Comparison of ENCODE assay signal across 8 cellular contexts in the genomic region with DNA sequence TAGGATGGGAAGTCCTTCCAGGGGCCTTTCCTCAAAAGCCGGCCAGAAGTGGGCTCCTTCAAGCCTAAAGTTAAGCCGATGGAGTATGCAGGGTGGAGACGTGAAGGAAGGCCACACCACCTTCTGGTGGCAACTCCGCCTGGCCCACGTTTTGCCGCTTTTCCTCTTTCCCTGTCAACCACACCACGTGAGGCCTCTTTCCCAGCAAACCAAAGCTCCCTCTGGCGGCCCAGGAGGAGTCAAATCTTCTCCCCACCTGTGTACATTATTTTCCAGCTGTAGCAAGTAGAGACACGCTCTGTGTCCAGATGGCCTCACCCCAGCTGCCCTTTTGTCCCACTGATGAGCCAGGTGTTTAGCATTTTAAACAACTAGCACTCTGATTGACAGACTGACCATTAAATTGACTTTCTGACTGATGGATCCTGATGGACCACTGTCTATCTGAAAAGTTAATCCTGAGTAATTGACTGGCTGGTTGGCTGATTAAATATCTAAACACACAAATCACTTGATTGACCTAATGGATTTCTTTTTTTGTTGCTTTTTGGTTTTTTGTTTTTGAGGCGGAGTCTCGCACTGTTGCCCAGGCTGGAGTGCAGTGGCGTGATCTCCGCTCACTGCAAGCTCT. TPM values are rescaled to one million over a fixed set of nuclear protein-coding genes. Genes with fewer than 3 reads are reported as not detected.
A peak's percentile ranks its signal among the peaks of the same experiment; 100 is the strongest.
DNase-seq lines count a peak whose midpoint lies in the region; ATAC-seq, FAIRE-seq and TF ChIP-seq lines count a peak whose summit lies in the region.

No MANE protein-coding gene starts in this region.

- H3K4me1 Mint-ChIP-seq in glutamatergic neuron (ENCODE audit: low read depth, unreplicated experiment) = peaks cover 26% of the 10 kb centered on the region
- peaks cover 22 to 32% of the 10 kb centered on the region in 2 donors for H3K4me1 Mint-ChIP-seq in stimulated activated naive B cell treated with anti-CD40 and anti-IgM and Interleukin-4, amounts not matched to agents 10 μg/mL and 1 μg/mL and 100 μg/mL, for 72 hours

- FAIRE-seq in HTR-8/SVneo (lab: Jason Lieb, UNC) (no peak), small intestine (lab: Jason Lieb, UNC) (no peak)

- in situ Hi-C loops in SK-MEL-5 (cut with HindIII; ENCODE audit: low pct_unique_long_range_greater_than_20kb, low sequenced_read_pairs) = no loop called here

- H3K4me3 ChIP-seq in small intestine (ENCODE audit: low read depth in 1 of 2, low read length in 2 of 2) = no peak overlapping the region

- no peak for ATAC-seq in HG03457 (IDR thresholded peaks at IDR 0.05; ENCODE audit: unreplicated experiment)
- no peak for ATAC-seq in stimulated activated naive B cell treated with anti-CD40 and anti-IgM and Interleukin-4, amounts not matched to agents 10 μg/mL and 1 μg/mL and 100 μg/mL, for 72 hours (replicated peaks)

- H3K27me3 ChIP-seq in small intestine (ENCODE audit: control insufficient read depth in 2 of 2, insufficient read depth in 2 of 2, low read length in 2 of 2) = no peaks in the 10 kb centered on the region

- WGBS in small intestine, 3 donors = 48 to 66% (median 60%) methylated on average over 13 of the region's 13 CpGs

- H3K27ac Mint-ChIP-seq in glutamatergic neuron (ENCODE audit: unreplicated experiment) = peak overlapping the region; percentile 70
- no peak overlapping the region for H3K27ac Mint-ChIP-seq in stimulated activated naive B cell treated with anti-CD40 and anti-IgM and Interleukin-4, amounts not matched to agents 10 μg/mL and 1 μg/mL and 100 μg/mL, for 72 hours

- peaks cover 4% of the 10 kb centered on the region for H3K36me3 Mint-ChIP-seq in glutamatergic neuron (ENCODE audit: unreplicated experiment)
- peaks cover 0 to 2% of the 10 kb centered on the region in 2 donors for H3K36me3 Mint-ChIP-seq in stimulated activated naive B cell treated with anti-CD40 and anti-IgM and Interleukin-4, amounts not matched to agents 10 μg/mL and 1 μg/mL and 100 μg/mL, for 72 hours

- peaks cover 15% of the 10 kb centered on the region for H3K9me3 Mint-ChIP-seq in glutamatergic neuron (ENCODE audit: unreplicated experiment)
- H3K9me3 Mint-ChIP-seq in stimulated activated naive B cell treated with anti-CD40 and anti-IgM and Interleukin-4, amounts not matched to agents 10 μg/mL and 1 μg/mL and 100 μg/mL, for 72 hours = peaks cover 0 to 2% of the 10 kb centered on the region in 2 donors

- no peaks in the 10 kb centered on the region for H3K36me3 ChIP-seq in small intestine (ENCODE audit: control insufficient read depth in 2 of 2, insufficient read depth in 2 of 2, low read length in 2 of 2)

- peaks cover 3 to 6% of the 10 kb centered on the region in 2 donors for H3K4me1 ChIP-seq in small intestine (ENCODE audit: control insufficient read depth in 2 of 2, insufficient read depth in 1 of 2, low read depth in 1 of 2, low read length in 1 of 2)

- no peaks in the 10 kb centered on the region for H3K9me3 ChIP-seq in small intestine (ENCODE audit: control insufficient read depth, low read depth)

- peaks cover 13% of the 10 kb centered on the region for H3K27me3 Mint-ChIP-seq in glutamatergic neuron (ENCODE audit: unreplicated experiment)
- no peaks in the 10 kb centered on the region for H3K27me3 Mint-ChIP-seq in stimulated activated naive B cell treated with anti-CD40 and anti-IgM and Interleukin-4, amounts not matched to agents 10 μg/mL and 1 μg/mL and 100 μg/mL, for 72 hours

- DNase-seq in COLO668 (lab: John Stamatoyannopoulos, UW; ENCODE audit: unreplicated experiment) = peak; percentile 80
- peak; percentile 34 for DNase-seq in HTR-8/SVneo (ENCODE audit: insufficient read length, low spot score)
- peak; percentile 87 for DNase-seq in SK-MEL-5 (ENCODE audit: low read depth, low spot score)
- peak; percentile 76 for DNase-seq in glutamatergic neuron
- DNase-seq in small intestine = peak; percentile 81
- DNase-seq in AML-193 (lab: John Stamatoyannopoulos, UW) = no peak
- DNase-seq in stimulated activated naive B cell treated with anti-CD40 and anti-IgM and Interleukin-4, amounts not matched to agents 10 μg/mL and 1 μg/mL and 100 μg/mL, for 72 hours = no peak

- TF ChIP-seq CTCF in glutamatergic neuron (IDR thresholded peaks at IDR 0.05; ENCODE audit: partially characterized antibody, unreplicated experiment) = peak; percentile 52

- H3K27ac ChIP-seq in small intestine (ENCODE audit: low read depth in 1 of 2, low read length in 1 of 2) = no peak overlapping the region

- H3K4me3 Mint-ChIP-seq in glutamatergic neuron (ENCODE audit: unreplicated experiment) = peak overlapping the region; percentile 42
- H3K4me3 Mint-ChIP-seq in stimulated activated naive B cell treated with anti-CD40 and anti-IgM and Interleukin-4, amounts not matched to agents 10 μg/mL and 1 μg/mL and 100 μg/mL, for 72 hours = no peak overlapping the region

RNA-seq across cellular contexts. Expression of gene ZBTB38, which starts 59.6 kb away (rescaled TPM):
- total RNA-seq in SK-MEL-5 (2014; rRNA removed; shearing (Covaris generic)) = 106 and 122 TPM in 2 replicates
- polyA plus RNA-seq in SK-MEL-5 (2015; cell fraction: cytosol; rRNA removed) = 53.3 and 82.7 TPM in 2 replicates
- 50.6 and 68.8 TPM in 2 replicates for polyA plus RNA-seq in SK-MEL-5 (2015; cell fraction: nucleus; rRNA removed)
- 9.3 TPM for total RNA-seq in glutamatergic neuron (ENCODE audit: unreplicated experiment)
- 10 to 100 TPM; 11.9 to 24.9 (median 18.8) TPM for polyA plus RNA-seq in small intestine

Comparison
In these comparisons a context has a peak if more than half of its experiments do, and no peak if none do; other contexts are left out.
1. DNase-seq: peak in COLO668 (single experiment), HTR-8/SVneo (single experiment), SK-MEL-5 (single experiment), glutamatergic neuron (single experiment) and small intestine (single experiment); none in AML-193 (0 of 2) and stimulated activated naive B cell treated with anti-CD40 and anti-IgM and Interleukin-4, amounts not matched to agents 10 μg/mL and 1 μg/mL and 100 μg/mL, for 72 hours (single experiment).
2. RNA of gene ZBTB38, which starts 59.6 kb away (total RNA-seq): 106 to 122 TPM in SK-MEL-5; 9.3 TPM in glutamatergic neuron (single experiment); every median in the first group is over 10 times any median in the second.